In genomic region chr9:92668746-92669526, GRCh38 we compare ENCODE assay signal across 8 cellular contexts. TPM values are rescaled to one million over a fixed set of nuclear protein-coding genes. Genes with fewer than 3 reads are reported as not detected.
A peak's percentile ranks its signal among the peaks of the same experiment; 100 is the strongest.
DNase-seq lines count a peak whose midpoint lies in the region; TF ChIP-seq lines count a peak whose summit lies in the region.

No MANE protein-coding gene starts in this region.

- H3K36me3 ChIP-seq in parathyroid adenoma (ENCODE audit: control insufficient read depth, insufficient read depth, low read length), result no peaks in the 10 kb centered on the region
- no peaks in the 10 kb centered on the region for H3K36me3 ChIP-seq in vagina

- intact Hi-C loops in vagina (cut with DNase I), result no loop called here

- no peaks in the 10 kb centered on the region for H3K9me3 ChIP-seq in parathyroid adenoma (ENCODE audit: control insufficient read depth, low read length)
- H3K9me3 ChIP-seq in vagina, result no peaks in the 10 kb centered on the region

- peaks cover 2% of the 10 kb centered on the region for H3K79me2 ChIP-seq in parathyroid adenoma

- peak overlapping the region; percentile 83 for H3K4me2 ChIP-seq in parathyroid adenoma (ENCODE audit: low read length)

- H3K9ac ChIP-seq in parathyroid adenoma, result no peak overlapping the region

- H3K4me1 ChIP-seq in parathyroid adenoma, result peaks cover 4% of the 10 kb centered on the region
- H3K4me1 ChIP-seq in vagina, result peaks cover 56% of the 10 kb centered on the region

- TF ChIP-seq POLR2A in vagina (IDR thresholded peaks at IDR 0.05), result no peak

- peak; percentile 71 for DNase-seq in Daoy (ENCODE audit: low read depth)
- peak; percentile 22 for DNase-seq in LoVo (ENCODE audit: low spot score)
- peak; percentile 6 for DNase-seq in activated T-helper 1 cell treated with Interleukin-2 at 50 U/mL for 16 hours (ENCODE audit: low read depth)
- peak; percentile 80 for DNase-seq in glomerular visceral epithelial cell (ENCODE audit: extremely low spot score)
- peak in 1 of 2 donors; percentile 69 for DNase-seq in vagina (ENCODE audit: extremely low spot score in 2 of 2)
- no peak for DNase-seq in activated gamma-delta T cell treated with Interleukin-2 at 50 U/mL for 16 hours
- DNase-seq in germinal center (ENCODE audit: low spot score), result no peak

- H2AFZ ChIP-seq in parathyroid adenoma, result peak overlapping the region; percentile 76

- TF ChIP-seq CTCF in parathyroid adenoma (IDR thresholded peaks at IDR 0.05) (no peak), vagina (IDR thresholded peaks at IDR 0.05) (no peak)

- H3K27ac ChIP-seq in parathyroid adenoma (peak overlapping the region; percentile 68), vagina (peak overlapping the region; percentile 82)

- no peaks in the 10 kb centered on the region for H3K27me3 ChIP-seq in parathyroid adenoma (ENCODE audit: control insufficient read depth, insufficient read depth, low read length)
- no peaks in the 10 kb centered on the region for H3K27me3 ChIP-seq in vagina

- peak overlapping the region; percentile 95 for H3K4me3 ChIP-seq in parathyroid adenoma (ENCODE audit: low read depth, low read length)
- peak overlapping the region; percentile 76 to 80 for H3K4me3 ChIP-seq in vagina

RNA-seq across cellular contexts. Expression of gene IPPK, which starts 1.0 kb away (rescaled TPM):
- total RNA-seq in Daoy (2014; rRNA removed; shearing (Covaris generic)), result 31.3 and 39.0 TPM in 2 replicates
- 39.5 TPM for total RNA-seq in vagina

Comparison
In these comparisons a context has a peak if more than half of its experiments do, and no peak if none do; other contexts are left out.
1. DNase-seq: peak in Daoy (single experiment), LoVo (single experiment), activated T-helper 1 cell treated with Interleukin-2 at 50 U/mL for 16 hours (single experiment) and glomerular visceral epithelial cell (single experiment); none in activated gamma-delta T cell treated with Interleukin-2 at 50 U/mL for 16 hours (single experiment) and germinal center (single experiment).